9 cellular contexts compared by ENCODE assay signal in genomic region chr11:13152736-13153541, GRCh38.
A peak's percentile ranks its signal among the peaks of the same experiment; 100 is the strongest.
DNase-seq lines count a peak whose midpoint lies in the region; ATAC-seq and TF ChIP-seq lines count a peak whose summit lies in the region.
"Had no signal": no experiment of that assay in that cellular context is flagged by ENCODE, and none has a peak within 500 bp of the region (broad histone marks: within the 10 kb centered on the region; RNA-seq: fewer than 3 reads in every experiment).

No MANE protein-coding gene starts in this region.

- no peaks in the 10 kb centered on the region for H3K4me1 Mint-ChIP-seq in MCF 10A (ENCODE audit: insufficient read depth, unreplicated experiment)

- no peaks in the 10 kb centered on the region for H3K27me3 Mint-ChIP-seq in MCF 10A (ENCODE audit: insufficient read depth, unreplicated experiment)

- no peak overlapping the region for H3K27ac ChIP-seq in coronary artery

- H3K4me3 Mint-ChIP-seq in MCF 10A (ENCODE audit: unreplicated experiment): no peak overlapping the region
- H3K4me3 Mint-ChIP-seq: activated naive CD8-positive, alpha-beta T cell had no signal

- TF ChIP-seq CTCF in LNCAP (IDR thresholded peaks at IDR 0.05) (peak; percentile 79; the same call in 1 of the 2 replicates), MCF 10A (IDR thresholded peaks at IDR 0.05; ENCODE audit: unreplicated experiment) (peak; percentile 55), coronary artery (IDR thresholded peaks at IDR 0.05) (no peak)

- POLR2A ChIA-PET in MCF 10A (lab: Yijun Ruan, JAX): interaction anchor here (0.6 to 1.6 kb wide), 4 partner anchors 14 to 194 kb away, joined by 3 to 4 read pairs (median 3); no protein-coding TSS in a partner anchor

- no TSS peak for BruUV-seq in MCF 10A (replicated peaks; lab: Mats Ljungman, UMichigan)

- CTCF ChIA-PET in MCF 10A (lab: Yijun Ruan, JAX): interaction anchor here (0.5 to 8.0 kb wide), 25 partner anchors 10 to 866 kb away, joined by 3 to 196 read pairs (median 4); no protein-coding TSS in a partner anchor

- no peak overlapping the region for H3K4me3 ChIP-seq in coronary artery

- intact Hi-C loops in MCF 10A (cut with micrococcal nuclease): loop anchor here (1.0 to 5.0 kb wide), 4 partner anchors 137 to 865 kb away; no protein-coding TSS in a partner anchor

- H3K27ac Mint-ChIP-seq in MCF 10A (ENCODE audit: low read depth, unreplicated experiment): no peak overlapping the region
- H3K27ac Mint-ChIP-seq: activated naive CD8-positive, alpha-beta T cell had no signal

- peaks cover 6% of the 10 kb centered on the region for H3K9me3 Mint-ChIP-seq in MCF 10A (ENCODE audit: unreplicated experiment)

- H3K36me3 Mint-ChIP-seq in MCF 10A (ENCODE audit: insufficient read depth, unreplicated experiment): no peaks in the 10 kb centered on the region
- H3K36me3 Mint-ChIP-seq: activated naive CD8-positive, alpha-beta T cell had no signal

- ATAC-seq in HG03460 (IDR thresholded peaks at IDR 0.05; ENCODE audit: unreplicated experiment): no peak

- DNase-seq in COLO829 (ENCODE audit: low spot score) (peak; percentile 51), MCF 10A (ENCODE audit: unreplicated experiment) (peak; percentile 60), lung microvascular endothelial cell (ENCODE audit: low read depth in 2 of 2) (peak; percentile 49 to 70), coronary artery (ENCODE audit: low spot score) (no peak)
- DNase-seq in central memory CD4-positive, alpha-beta T cell: no peak
- no peak for DNase-seq in activated CD4-positive, CD25-positive, alpha-beta regulatory T cell treated with anti-CD3 and anti-CD28 coated beads, Interleukin-2, amount 50 U/mL, for 72 hours

Comparison
In these comparisons a context has a peak if more than half of its experiments do, and no peak if none do; other contexts are left out.
1. DNase-seq: peak in COLO829 (single experiment), MCF 10A (single experiment) and lung microvascular endothelial cell (2 of 2); none in coronary artery (single experiment), central memory CD4-positive, alpha-beta T cell (single experiment) and activated CD4-positive, CD25-positive, alpha-beta regulatory T cell treated with anti-CD3 and anti-CD28 coated beads, Interleukin-2, amount 50 U/mL, for 72 hours (single experiment).